10 cellular contexts compared by ENCODE assay signal in the genomic region with DNA sequence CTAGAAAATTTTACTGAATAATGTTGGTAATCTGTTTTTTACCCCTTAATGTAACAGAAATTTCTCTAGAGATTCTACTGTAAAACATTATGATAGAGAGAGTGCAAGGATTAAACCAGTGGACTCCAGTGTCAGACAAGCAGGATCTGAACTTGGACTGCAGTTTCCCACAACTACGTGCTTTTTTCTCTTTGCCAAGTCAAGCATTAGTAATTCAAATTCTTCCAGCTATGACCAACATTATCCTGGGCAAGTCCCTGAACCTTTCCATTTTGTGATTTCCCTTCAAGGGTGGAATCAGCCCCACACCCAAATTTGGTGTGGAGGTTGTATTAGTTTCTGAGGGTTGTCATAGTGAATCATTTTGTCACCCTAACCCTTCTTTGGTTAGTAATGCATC.
"Had no signal": no experiment of that assay in that cellular context is flagged by ENCODE, and none has a peak within 500 bp of the region (broad histone marks: within the 10 kb centered on the region; RNA-seq: fewer than 3 reads in every experiment).

No MANE protein-coding gene starts in this region.

- H3K36me3 ChIP-seq: HAP-1 had no signal

- H3K4me3 Mint-ChIP-seq: HFFc6 had no signal

- H3K27ac ChIP-seq: HL-60 had no signal

- FAIRE-seq: HepG2, K562 had no signal

- H3K27ac Mint-ChIP-seq: HFFc6 had no signal

- ATAC-seq: HCT116, HepG2, K562 had no signal

- H3K4me1 ChIP-seq: HAP-1 had no signal

- DNase-seq: GOT3, H7, HFFc6, IMR-90, KG1 had no signal

- H3K4me3 ChIP-seq: HAP-1, K562 had no signal
